In the genomic region with DNA sequence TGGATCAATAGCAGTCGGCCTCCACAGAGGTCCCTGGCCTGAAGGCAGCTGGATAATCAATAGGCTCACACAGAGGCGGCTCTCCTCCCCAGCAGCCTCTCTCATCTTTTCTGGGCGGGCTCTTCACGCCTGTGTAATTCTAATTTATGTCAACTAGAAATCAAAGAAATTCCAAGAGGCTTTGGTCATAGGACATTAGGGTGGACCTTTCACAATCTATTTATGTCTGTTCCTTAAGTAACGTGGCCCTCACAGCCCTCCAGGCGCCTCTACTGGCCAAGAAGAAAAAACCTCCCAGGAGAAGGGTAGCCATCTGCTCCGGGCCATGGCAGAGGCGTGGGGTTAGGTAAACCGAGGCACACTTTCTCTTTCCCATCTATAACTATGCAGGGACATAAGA, we compare ENCODE assay signal across 19 cellular contexts.
DNase-seq lines count a peak whose midpoint lies in the region; ATAC-seq and TF ChIP-seq lines count a peak whose summit lies in the region.
"Had no signal": no experiment of that assay in that cellular context is flagged by ENCODE, and none has a peak within 500 bp of the region (broad histone marks: within the 10 kb centered on the region; RNA-seq: fewer than 3 reads in every experiment).

No MANE protein-coding gene starts in this region.

- peak overlapping the region; percentile 48 for H3K27ac Mint-ChIP-seq in neural progenitor cell
- H3K27ac Mint-ChIP-seq in activated CD4-positive, alpha-beta T cell treated with anti-CD3 and anti-CD28 coated beads, Interleukin-2, amount 10 ng/mL, durations not matched to agents 7 days and 5 days: no peak overlapping the region
- H3K27ac Mint-ChIP-seq: activated naive CD4-positive, alpha-beta T cell treated with anti-CD3 and anti-CD28 coated beads for 36 hours; dendritic cell treated with granulocyte-macrophage colony-stimulating factor and Interleukin-4, amounts not matched to agents 40 ng/mL and 50 ng/mL, for 4 days had no signal

- H3K9me3 Mint-ChIP-seq in neural progenitor cell: no peaks in the 10 kb centered on the region
- H3K9me3 Mint-ChIP-seq in activated CD4-positive, alpha-beta T cell treated with anti-CD3 and anti-CD28 coated beads, Interleukin-2, amount 10 ng/mL, durations not matched to agents 7 days and 5 days: peaks cover 4% of the 10 kb centered on the region
- H3K9me3 Mint-ChIP-seq: activated naive CD4-positive, alpha-beta T cell treated with anti-CD3 and anti-CD28 coated beads for 36 hours; dendritic cell treated with granulocyte-macrophage colony-stimulating factor and Interleukin-4, amounts not matched to agents 40 ng/mL and 50 ng/mL, for 4 days had no signal

- H4K20me1 ChIP-seq in fibroblast of lung (ENCODE audit: control insufficient read depth, extremely low read depth, insufficient read depth, low read length) (no peaks in the 10 kb centered on the region), neural progenitor cell (ENCODE audit: low read depth) (no peaks in the 10 kb centered on the region)
- H4K20me1 ChIP-seq: BLaER1 had no signal

- H3K36me3 Mint-ChIP-seq in neural progenitor cell: no peaks in the 10 kb centered on the region
- no peaks in the 10 kb centered on the region for H3K36me3 Mint-ChIP-seq in activated CD4-positive, alpha-beta T cell treated with anti-CD3 and anti-CD28 coated beads, Interleukin-2, amount 10 ng/mL, durations not matched to agents 7 days and 5 days (ENCODE audit: low read depth)

- TF ChIP-seq CTCF in AG10803 (conservative IDR thresholded peaks at IDR 0.05; ENCODE audit: low read length) (peak; percentile 65), Panc1 (IDR thresholded peaks at IDR 0.05) (peak; percentile 12; the same call in 1 of the 2 replicates), fibroblast of lung (conservative IDR thresholded peaks at IDR 0.05 in 1 of 2, IDR thresholded peaks at IDR 0.05 in 1 of 2; ENCODE audit: low read depth in 1 of 2, low read length in 2 of 2) (peak; percentile 33 to 45), neural progenitor cell (IDR thresholded peaks at IDR 0.05) (peak; percentile 10)

- no peak overlapping the region for H2AFZ ChIP-seq in fibroblast of lung (ENCODE audit: low read length)
- H2AFZ ChIP-seq in neural progenitor cell (replicated peaks): no peak overlapping the region

- H3K9me3 ChIP-seq in Panc1 (ENCODE audit: control insufficient read depth, insufficient read depth, low read depth, low read length): no peaks in the 10 kb centered on the region
- H3K9me3 ChIP-seq in fibroblast of lung (ENCODE audit: control insufficient read depth, insufficient read depth, low read depth, low read length): no peaks in the 10 kb centered on the region
- H3K9me3 ChIP-seq in neural progenitor cell (ENCODE audit: low read depth): no peaks in the 10 kb centered on the region
- H3K9me3 ChIP-seq: BLaER1, thyroid gland had no signal

- H3K27me3 Mint-ChIP-seq in neural progenitor cell (ENCODE audit: insufficient read depth, low read depth): peaks cover 2% of the 10 kb centered on the region
- no peaks in the 10 kb centered on the region for H3K27me3 Mint-ChIP-seq in activated CD4-positive, alpha-beta T cell treated with anti-CD3 and anti-CD28 coated beads, Interleukin-2, amount 10 ng/mL, durations not matched to agents 7 days and 5 days
- H3K27me3 Mint-ChIP-seq: dendritic cell treated with granulocyte-macrophage colony-stimulating factor and Interleukin-4, amounts not matched to agents 40 ng/mL and 50 ng/mL, for 4 days had no signal

- H3K36me3 ChIP-seq in Panc1 (ENCODE audit: control insufficient read depth, insufficient read depth, low read length) (no peaks in the 10 kb centered on the region), fibroblast of lung (ENCODE audit: control insufficient read depth, insufficient read depth, low read length) (no peaks in the 10 kb centered on the region), neural progenitor cell (no peaks in the 10 kb centered on the region)
- H3K36me3 ChIP-seq: BLaER1, thyroid gland had no signal

- H3F3A ChIP-seq in neural progenitor cell (ENCODE audit: low read depth): peaks cover 23% of the 10 kb centered on the region

- ATAC-seq in Panc1: no peak
- ATAC-seq in HG02973 (IDR thresholded peaks at IDR 0.05; ENCODE audit: unreplicated experiment): no peak
- no peak for ATAC-seq in GM21576 (IDR thresholded peaks at IDR 0.05; ENCODE audit: unreplicated experiment)
- ATAC-seq: right cardiac atrium, SK-N-SH treated with all-trans-retinoic acid at 6 μM for 48 hours had no signal

- H3K79me2 ChIP-seq in fibroblast of lung (ENCODE audit: control insufficient read depth, insufficient read depth, low read length) (no peaks in the 10 kb centered on the region), neural progenitor cell (ENCODE audit: low read depth) (no peaks in the 10 kb centered on the region)

- CTCF ChIA-PET in Panc1 (lab: Charles Lee): no interaction called here
- CTCF ChIA-PET in activated CD4-positive, alpha-beta T cell treated with anti-CD3 and anti-CD28 coated beads, Interleukin-2, amount 10 ng/mL, durations not matched to agents 7 days and 5 days (lab: Charles Lee): interaction anchor here (0.6 kb wide), 1 partner anchor 123 kb away, joined by 3 read pairs; no protein-coding TSS in a partner anchor

- no peaks in the 10 kb centered on the region for H3K4me1 ChIP-seq in Panc1 (ENCODE audit: control insufficient read depth, insufficient read depth, low read length)
- peaks cover 8% of the 10 kb centered on the region for H3K4me1 ChIP-seq in fibroblast of lung (ENCODE audit: control insufficient read depth, extremely low read depth, insufficient read depth, low read length)
- peaks cover 45% of the 10 kb centered on the region for H3K4me1 ChIP-seq in neural progenitor cell
- H3K4me1 ChIP-seq: BLaER1 had no signal

- DNase-seq in AG10803 (ENCODE audit: low read depth) (peak; percentile 92), Panc1 (ENCODE audit: low read depth, low spot score) (no peak), fibroblast of lung (ENCODE audit: low read depth in 2 of 2) (peak; percentile 76 to 86), neural progenitor cell (ENCODE audit: low spot score) (no peak), nucleus accumbens (lab: John Stamatoyannopoulos, UW) (no peak)
- DNase-seq in activated CD4-positive, alpha-beta T cell treated with anti-CD3 and anti-CD28 coated beads, Interleukin-2, amount 10 ng/mL, durations not matched to agents 7 days and 5 days: no peak
- DNase-seq: activated CD4-positive, alpha-beta T cell treated with anti-CD3 and anti-CD28 coated beads, Interleukin-2, amount 50 U/mL, for 1 hour; activated naive CD4-positive, alpha-beta T cell treated with anti-CD3 and anti-CD28 coated beads for 36 hours; GF-D8; midbrain; NCI-H1105; NCI-H524 treated with DMSO at 0.1 percent for 48 hours; right cardiac atrium; thyroid gland had no signal

- peak overlapping the region; percentile 20 for H3K4me3 Mint-ChIP-seq in neural progenitor cell
- H3K4me3 Mint-ChIP-seq in activated CD4-positive, alpha-beta T cell treated with anti-CD3 and anti-CD28 coated beads, Interleukin-2, amount 10 ng/mL, durations not matched to agents 7 days and 5 days: no peak overlapping the region
- H3K4me3 Mint-ChIP-seq: activated naive CD4-positive, alpha-beta T cell treated with anti-CD3 and anti-CD28 coated beads for 36 hours; dendritic cell treated with granulocyte-macrophage colony-stimulating factor and Interleukin-4, amounts not matched to agents 40 ng/mL and 50 ng/mL, for 4 days had no signal

- H3K4me3 ChIP-seq in AG10803 (ENCODE audit: low read length) (0 out of 2 replicates have a peak overlapping the region, but pooled peaks have one; percentile 5), Panc1 (ENCODE audit: low read depth in 2 of 2, low read length in 2 of 2) (no peak overlapping the region), fibroblast of lung (replicated peaks in 1 of 4; ENCODE audit: control extremely low read depth in 1 of 4, insufficient read depth in 1 of 4, low read depth in 3 of 4, low read length in 4 of 4) (no peak overlapping the region), neural progenitor cell (no peak overlapping the region)
- H3K4me3 ChIP-seq: BLaER1, thyroid gland had no signal

- in situ Hi-C loops in Panc1 (cut with HindIII; ENCODE audit: low pct_unique_long_range_greater_than_20kb, low sequenced_read_pairs): no loop called here

- H3K4me2 ChIP-seq in fibroblast of lung (ENCODE audit: extremely low read depth, insufficient read depth, low read length) (no peak overlapping the region), neural progenitor cell (no peak overlapping the region)
- H3K4me2 ChIP-seq: BLaER1 had no signal

- H3K27me3 ChIP-seq in Panc1 (ENCODE audit: control insufficient read depth, insufficient read depth, low read length) (no peaks in the 10 kb centered on the region), fibroblast of lung (ENCODE audit: control insufficient read depth, insufficient read depth, low read length) (no peaks in the 10 kb centered on the region), neural progenitor cell (no peaks in the 10 kb centered on the region)
- H3K27me3 ChIP-seq: BLaER1, thyroid gland had no signal

- BruUV-seq in Panc1 (replicated peaks; lab: Mats Ljungman, UMichigan): no TSS peak

- H3K4me1 Mint-ChIP-seq in neural progenitor cell: peaks cover 75% of the 10 kb centered on the region
- H3K4me1 Mint-ChIP-seq in activated CD4-positive, alpha-beta T cell treated with anti-CD3 and anti-CD28 coated beads, Interleukin-2, amount 10 ng/mL, durations not matched to agents 7 days and 5 days: peaks cover 4% of the 10 kb centered on the region

- POLR2A ChIA-PET in Panc1 (lab: Charles Lee): no interaction called here
- POLR2A ChIA-PET in activated CD4-positive, alpha-beta T cell treated with anti-CD3 and anti-CD28 coated beads, Interleukin-2, amount 10 ng/mL, durations not matched to agents 7 days and 5 days (lab: Charles Lee): no interaction called here

- no peak overlapping the region for H3K27ac ChIP-seq in Panc1 (ENCODE audit: low read length)
- H3K27ac ChIP-seq in fibroblast of lung (ENCODE audit: insufficient read depth, low read length): no peak overlapping the region
- no peak overlapping the region for H3K27ac ChIP-seq in neural progenitor cell
- H3K27ac ChIP-seq: BLaER1, thyroid gland had no signal

- H3K9ac ChIP-seq in fibroblast of lung (ENCODE audit: insufficient read depth, low read length) (no peak overlapping the region), neural progenitor cell (no peak overlapping the region)
- H3K9ac ChIP-seq: BLaER1 had no signal

- intact Hi-C loops in Panc1 (cut with micrococcal nuclease; ENCODE audit: unreplicated experiment): no loop called here

Comparison
In these comparisons a context has a peak if more than half of its experiments do, and no peak if none do; other contexts are left out.
1. DNase-seq: peak in AG10803 (single experiment) and fibroblast of lung (2 of 2); none in Panc1 (single experiment), neural progenitor cell (single experiment), activated CD4-positive, alpha-beta T cell treated with anti-CD3 and anti-CD28 coated beads, Interleukin-2, amount 10 ng/mL, durations not matched to agents 7 days and 5 days (single experiment) and nucleus accumbens (0 of 56).
2. CTCF ChIP-seq: peak in every context shown above with its lines; median percentile 65 in AG10803; 39 in fibroblast of lung; 12 in Panc1; 10 in neural progenitor cell.